8 cellular contexts compared by ENCODE assay signal in the genomic region with DNA sequence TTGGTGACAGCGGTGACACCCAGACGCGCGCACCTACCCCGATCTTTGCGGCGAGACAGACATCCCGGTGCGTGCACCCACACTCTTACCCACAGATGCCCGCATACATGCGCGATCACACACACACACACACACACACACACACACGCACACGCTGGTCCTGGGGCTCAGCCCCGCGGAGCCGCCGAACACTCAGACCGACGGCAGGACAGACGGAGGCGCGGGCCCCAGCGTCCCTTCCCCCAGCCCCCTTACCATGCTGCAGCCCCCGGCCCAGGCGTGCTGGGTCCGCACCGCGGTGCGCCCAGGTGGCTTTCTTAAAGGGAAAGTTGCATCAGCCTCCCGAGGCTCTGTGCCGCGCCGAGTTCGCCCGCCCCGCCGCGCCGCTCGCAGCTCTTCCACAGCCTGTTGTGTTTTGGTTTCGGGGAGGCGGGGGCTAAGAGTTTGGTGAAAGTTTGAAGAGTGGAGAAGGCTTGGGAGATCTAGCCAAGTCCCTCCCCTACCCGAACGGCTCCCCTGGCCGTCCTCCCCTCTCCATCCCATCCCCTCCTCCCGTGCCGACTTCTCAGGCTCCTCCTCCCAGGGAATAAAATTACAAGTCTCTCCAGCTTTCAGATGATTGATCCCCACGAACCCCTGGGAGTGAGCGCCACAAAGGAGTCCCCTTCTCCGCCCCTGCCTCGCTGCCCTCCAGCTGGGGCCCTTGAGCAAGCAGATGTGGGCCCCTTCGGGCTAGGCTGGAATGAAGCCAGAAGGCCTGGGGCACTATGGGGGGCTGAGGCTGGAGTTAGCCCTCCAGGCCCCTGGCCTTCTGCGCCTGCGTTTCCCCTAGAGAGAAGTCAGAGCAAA. TPM values are rescaled to one million over a fixed set of nuclear protein-coding genes. Genes with fewer than 3 reads are reported as not detected.
DNase-seq lines count a peak whose midpoint lies in the region; ATAC-seq and TF ChIP-seq lines count a peak whose summit lies in the region.

Gene SLC6A9, minus strand, starts transcription at position 412 of the 849 bp plus-strand sequence. CDS start 7,185 bp downstream, outside the sequence.

- TF ChIP-seq CTCF in nephron progenitor cell (IDR thresholded peaks at IDR 0.05), result no peak
- TF ChIP-seq CTCF in thoracic aorta (IDR thresholded peaks at IDR 0.05), result no peak

- H3K4me3 ChIP-seq in thoracic aorta, result peak within 1 kb of the TSS; percentile 98

- DNase-seq in GM03348 (ENCODE audit: low spot score), result peak; percentile 89
- peak; percentile 85 for DNase-seq in NCI-H510A (lab: John Stamatoyannopoulos, UW)
- DNase-seq in activated T-cell treated with anti-CD3 and anti-CD28 coated beads, Interleukin-2, amount 50 U/mL, for 4 hours, result peak; percentile 52
- DNase-seq in fibroblast of gingiva (ENCODE audit: low read depth), result peak; percentile 78
- DNase-seq in nephron progenitor cell, result peak; percentile 63
- DNase-seq in thoracic aorta (ENCODE audit: low spot score), result peak; percentile 44
- DNase-seq in NCI-H2029 (lab: John Stamatoyannopoulos, UW), result no peak
- DNase-seq in NCI-H774 (lab: John Stamatoyannopoulos, UW), result no peak

- peak within 1 kb of the TSS; percentile 80 to 82 for H3K27ac ChIP-seq in thoracic aorta

- no peaks in the 10 kb centered on the region for H3K9me3 ChIP-seq in thoracic aorta

- no peaks in the 10 kb centered on the region for H3K9me3 Mint-ChIP-seq in activated T-cell treated with anti-CD3 and anti-CD28 coated beads, Interleukin-2, amount 50 U/mL, for 4 hours
- no peaks in the 10 kb centered on the region for H3K9me3 Mint-ChIP-seq in nephron progenitor cell

- H3K36me3 ChIP-seq in thoracic aorta, result no peaks in the 10 kb centered on the region

- peaks cover 21% of the 10 kb centered on the region for H3K4me1 Mint-ChIP-seq in activated T-cell treated with anti-CD3 and anti-CD28 coated beads, Interleukin-2, amount 50 U/mL, for 4 hours (ENCODE audit: low read depth)
- H3K4me1 Mint-ChIP-seq in nephron progenitor cell, result peaks cover 60% of the 10 kb centered on the region

- peak; percentile 23 to 27 for ATAC-seq in activated T-cell treated with anti-CD3 and anti-CD28 coated beads, Interleukin-2, amount 50 U/mL, for 4 hours
- no peak for ATAC-seq in thoracic aorta (ENCODE audit: insufficient number of reproducible peaks, low FRiP score, low read depth)

- H3K4me3 Mint-ChIP-seq in activated T-cell treated with anti-CD3 and anti-CD28 coated beads, Interleukin-2, amount 50 U/mL, for 4 hours, result peak within 1 kb of the TSS; percentile 87
- peak within 1 kb of the TSS; percentile 85 for H3K4me3 Mint-ChIP-seq in nephron progenitor cell

- H3K36me3 Mint-ChIP-seq in activated T-cell treated with anti-CD3 and anti-CD28 coated beads, Interleukin-2, amount 50 U/mL, for 4 hours (ENCODE audit: insufficient read depth), result peaks cover 4% of the 10 kb centered on the region
- H3K36me3 Mint-ChIP-seq in nephron progenitor cell (ENCODE audit: low read depth), result peaks cover 5% of the 10 kb centered on the region

- H3K4me1 ChIP-seq in thoracic aorta (ENCODE audit: control insufficient read depth in 1 of 2, low read depth in 2 of 2), result peaks cover 24 to 36% of the 10 kb centered on the region in 2 donors

- H3K27me3 Mint-ChIP-seq in activated T-cell treated with anti-CD3 and anti-CD28 coated beads, Interleukin-2, amount 50 U/mL, for 4 hours (ENCODE audit: low read depth), result no peaks in the 10 kb centered on the region
- peaks cover 8% of the 10 kb centered on the region for H3K27me3 Mint-ChIP-seq in nephron progenitor cell (ENCODE audit: low read depth, poor library complexity)

- H3K27ac Mint-ChIP-seq in nephron progenitor cell, result peak within 1 kb of the TSS; percentile 86

- H3K27me3 ChIP-seq in thoracic aorta (replicated peaks; ENCODE audit: insufficient read depth), result no peaks in the 10 kb centered on the region

RNA-seq across cellular contexts. Expression of gene SLC6A9, which starts in this region (rescaled TPM):
- 10 to 100 TPM; 14.3 to 25.0 (median 18.3) TPM for total RNA-seq in activated T-cell treated with anti-CD3 and anti-CD28 coated beads, Interleukin-2, amount 50 U/mL, for 4 hours
- total RNA-seq in thoracic aorta, result 10 to 100 TPM; 15.0 to 26.8 TPM

Comparison
In these comparisons a context has a peak if more than half of its experiments do, and no peak if none do; other contexts are left out.
1. DNase-seq: peak in GM03348 (single experiment), NCI-H510A (single experiment), activated T-cell treated with anti-CD3 and anti-CD28 coated beads, Interleukin-2, amount 50 U/mL, for 4 hours (single experiment), fibroblast of gingiva (single experiment), nephron progenitor cell (single experiment) and thoracic aorta (single experiment); none in NCI-H2029 (single experiment) and NCI-H774 (single experiment).